8 cellular contexts compared by ENCODE assay signal in the genomic region with DNA sequence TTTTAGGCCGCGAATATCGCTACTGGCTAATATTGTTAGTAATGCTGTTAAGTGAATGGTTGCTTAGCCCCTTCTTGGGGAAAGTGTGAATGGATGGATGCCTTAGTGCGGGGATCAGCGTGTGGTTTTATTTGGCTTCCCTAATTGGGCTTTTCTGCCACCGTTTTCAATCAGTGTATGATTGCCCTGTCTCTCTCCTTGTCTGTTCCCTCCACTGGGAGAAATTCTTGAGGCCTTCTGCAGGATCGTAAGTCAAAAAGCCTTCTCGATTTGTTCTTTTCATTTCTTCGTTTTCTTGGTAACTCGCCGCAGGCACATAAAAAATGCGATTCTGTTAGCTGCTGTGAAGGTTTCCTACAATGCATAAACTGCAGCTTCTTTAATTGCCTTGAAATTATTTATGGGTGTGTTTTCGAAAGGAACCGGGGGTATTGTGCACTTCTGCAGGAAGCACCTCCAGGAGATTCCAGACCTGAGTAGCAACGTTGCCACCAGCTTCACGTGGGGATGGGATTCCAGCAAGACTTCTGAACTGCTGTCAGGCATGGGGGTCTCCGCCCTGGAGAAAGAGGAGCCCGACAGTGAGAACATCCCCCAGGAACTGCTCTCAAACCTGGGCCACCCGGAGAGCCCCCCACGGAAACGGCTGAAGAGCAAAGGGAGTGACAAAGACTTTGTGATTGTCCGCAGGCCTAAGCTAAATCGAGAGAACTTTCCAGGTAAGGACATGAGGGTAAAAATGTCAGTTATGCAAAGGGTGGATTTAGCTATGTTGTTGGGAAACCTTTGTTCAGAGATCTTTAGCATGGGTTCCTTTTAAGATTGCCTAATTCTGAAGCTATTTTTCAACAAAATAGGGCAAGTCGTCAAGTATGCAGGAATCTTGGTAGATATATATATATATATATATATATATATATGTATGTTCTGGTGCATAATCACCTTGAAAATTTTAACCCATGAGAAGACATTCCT. TPM values are rescaled to one million over a fixed set of nuclear protein-coding genes. Genes with fewer than 3 reads are reported as not detected.
DNase-seq lines count a peak whose midpoint lies in the region; ATAC-seq and TF ChIP-seq lines count a peak whose summit lies in the region.

No MANE protein-coding gene starts in this region.

- H3K36me3 ChIP-seq in psoas muscle (ENCODE audit: insufficient read depth in 1 of 2, low read depth in 1 of 2), result peaks cover 3 to 13% of the 10 kb centered on the region in 2 donors

- no peaks in the 10 kb centered on the region for H3K27me3 ChIP-seq in psoas muscle (ENCODE audit: insufficient read depth in 3 of 3, low read length in 2 of 3)

- peak overlapping the region; percentile 93 for H3K27ac Mint-ChIP-seq in activated naive CD4-positive, alpha-beta T cell treated with anti-CD3 and anti-CD28 coated beads, Interleukin-2, amount 10 ng/mL, durations not matched to agents 7 days and 5 days
- H3K27ac Mint-ChIP-seq in activated B cell treated with CpG ODN at 0.5 μM for 24 hours, result peak overlapping the region; percentile 85
- peak overlapping the region; percentile 95 for H3K27ac Mint-ChIP-seq in glutamatergic neuron (ENCODE audit: unreplicated experiment)

- WGBS in psoas muscle, 3 donors, result 4 to 6% (median 5%) methylated on average over 24 of the region's 24 CpGs

- ATAC-seq in HG03432 (IDR thresholded peaks at IDR 0.05; ENCODE audit: unreplicated experiment) (peak; percentile 0), activated B cell treated with CpG ODN at 0.5 μM for 24 hours (ENCODE audit: low read depth) (no peak), psoas muscle (no peak)

- DNase-seq in activated naive CD4-positive, alpha-beta T cell treated with anti-CD3 and anti-CD28 coated beads, Interleukin-2, amount 10 ng/mL, durations not matched to agents 7 days and 5 days, result no peak
- no peak for DNase-seq in activated naive CD4-positive, alpha-beta T cell treated with Interleukin-2 at 50 U/mL for 16 hours
- DNase-seq in activated B cell treated with CpG ODN at 0.5 μM for 24 hours (no peak), glutamatergic neuron (no peak), psoas muscle (no peak), SKM-1 treated with dmso at 0.1 percent for 144 hours (lab: John Stamatoyannopoulos, UW; ENCODE audit: unreplicated experiment) (no peak), NCI-H2171 treated with DMSO at 0.1 percent for 48 hours (lab: John Stamatoyannopoulos, UW) (no peak)

- H3K4me1 ChIP-seq in psoas muscle, result peaks cover 42% of the 10 kb centered on the region

- no peaks in the 10 kb centered on the region for H3K9me3 ChIP-seq in psoas muscle

- H3K4me3 Mint-ChIP-seq in activated naive CD4-positive, alpha-beta T cell treated with anti-CD3 and anti-CD28 coated beads, Interleukin-2, amount 10 ng/mL, durations not matched to agents 7 days and 5 days, result peak overlapping the region; percentile 94
- H3K4me3 Mint-ChIP-seq in activated B cell treated with CpG ODN at 0.5 μM for 24 hours (peak overlapping the region; percentile 96), glutamatergic neuron (ENCODE audit: unreplicated experiment) (peak overlapping the region; percentile 98)

- TF ChIP-seq CTCF in activated B cell treated with CpG ODN at 0.5 μM for 24 hours (IDR thresholded peaks at IDR 0.05), result no peak
- no peak for TF ChIP-seq CTCF in glutamatergic neuron (IDR thresholded peaks at IDR 0.05; ENCODE audit: partially characterized antibody, unreplicated experiment)
- no peak for TF ChIP-seq CTCF in psoas muscle (IDR thresholded peaks at IDR 0.05)

- POLR2A ChIA-PET in activated B cell treated with CpG ODN at 0.5 μM for 24 hours (lab: Charles Lee), result interaction anchor here (0.6 to 3.1 kb wide), 7 partner anchors 13 to 1236 kb away, joined by 3 to 35 read pairs (median 4); partner anchors contain the start of genes BRIX1, DNAJC21, NADK2 and RAD1

- H3K27me3 Mint-ChIP-seq in activated naive CD4-positive, alpha-beta T cell treated with anti-CD3 and anti-CD28 coated beads, Interleukin-2, amount 10 ng/mL, durations not matched to agents 7 days and 5 days, result no peaks in the 10 kb centered on the region
- H3K27me3 Mint-ChIP-seq in activated B cell treated with CpG ODN at 0.5 μM for 24 hours (no peaks in the 10 kb centered on the region), glutamatergic neuron (ENCODE audit: unreplicated experiment) (peaks cover 6% of the 10 kb centered on the region)

- intact Hi-C loops in activated B cell treated with CpG ODN at 0.5 μM for 24 hours (cut with micrococcal nuclease), result loop anchor here (1.0 to 10.0 kb wide), 4 partner anchors 90 to 1237 kb away; partner anchors contain the start of genes BRIX1 and RAD1
- intact Hi-C loops in psoas muscle (cut with DNase I), result no loop called here

- H3K27ac ChIP-seq in psoas muscle, result peak overlapping the region; percentile 44

- CTCF ChIA-PET in activated naive CD4-positive, alpha-beta T cell treated with anti-CD3 and anti-CD28 coated beads, Interleukin-2, amount 10 ng/mL, durations not matched to agents 7 days and 5 days (lab: Charles Lee), result interaction anchor here (0.5 to 1.3 kb wide), 7 partner anchors 9 to 89 kb away, joined by 3 to 4 read pairs (median 3); partner anchors contain the start of gene NADK2
- CTCF ChIA-PET in activated B cell treated with CpG ODN at 0.5 μM for 24 hours (lab: Charles Lee), result interaction anchor here (2.5 kb wide), 1 partner anchor 89 kb away, joined by 11 read pairs; the partner anchor contains the start of gene NADK2

- peaks cover 66% of the 10 kb centered on the region for H3K4me1 Mint-ChIP-seq in activated naive CD4-positive, alpha-beta T cell treated with anti-CD3 and anti-CD28 coated beads, Interleukin-2, amount 10 ng/mL, durations not matched to agents 7 days and 5 days
- H3K4me1 Mint-ChIP-seq in activated B cell treated with CpG ODN at 0.5 μM for 24 hours (peaks cover 37% of the 10 kb centered on the region), glutamatergic neuron (ENCODE audit: low read depth, unreplicated experiment) (peaks cover 36% of the 10 kb centered on the region)

- peak overlapping the region; percentile 85 for H3K4me3 ChIP-seq in psoas muscle

- peaks cover 52% of the 10 kb centered on the region for H3K36me3 Mint-ChIP-seq in activated naive CD4-positive, alpha-beta T cell treated with anti-CD3 and anti-CD28 coated beads, Interleukin-2, amount 10 ng/mL, durations not matched to agents 7 days and 5 days
- H3K36me3 Mint-ChIP-seq in activated B cell treated with CpG ODN at 0.5 μM for 24 hours (ENCODE audit: low read depth), result peaks cover 50% of the 10 kb centered on the region
- H3K36me3 Mint-ChIP-seq in glutamatergic neuron (ENCODE audit: unreplicated experiment), result no peaks in the 10 kb centered on the region

- no peaks in the 10 kb centered on the region for H3K9me3 Mint-ChIP-seq in activated naive CD4-positive, alpha-beta T cell treated with anti-CD3 and anti-CD28 coated beads, Interleukin-2, amount 10 ng/mL, durations not matched to agents 7 days and 5 days
- H3K9me3 Mint-ChIP-seq in activated B cell treated with CpG ODN at 0.5 μM for 24 hours, result no peaks in the 10 kb centered on the region
- H3K9me3 Mint-ChIP-seq in glutamatergic neuron (ENCODE audit: unreplicated experiment), result peaks cover 6% of the 10 kb centered on the region

RNA-seq across cellular contexts. Expression of gene SKP2, which starts 0.7 kb away (rescaled TPM):
- 18.5 TPM in 2 replicates for total RNA-seq in activated B cell treated with CpG ODN at 0.5 μM for 24 hours
- 47.8 TPM for total RNA-seq in glutamatergic neuron (ENCODE audit: unreplicated experiment)
- 1 to 10 TPM; 3.0 to 5.3 (median 4.2) TPM for total RNA-seq in psoas muscle
- 1 to 10 TPM; 1.3 to 6.6 (median 2.4) TPM for polyA plus RNA-seq in psoas muscle

RNA-seq across cellular contexts. Expression of gene LMBRD2, which starts 0.9 kb away (rescaled TPM):
- total RNA-seq in activated B cell treated with CpG ODN at 0.5 μM for 24 hours (6.4 and 8.9 TPM in 2 replicates), glutamatergic neuron (ENCODE audit: unreplicated experiment) (32.8 TPM), psoas muscle (10 to 100 TPM; 13.7 to 22.8 (median 18.9) TPM)
- polyA plus RNA-seq in psoas muscle, result 10 to 100 TPM in 1 of 3 donors, 1 to 10 TPM in 2; 3.0 to 17.4 (median 3.6) TPM
